In the genomic region with DNA sequence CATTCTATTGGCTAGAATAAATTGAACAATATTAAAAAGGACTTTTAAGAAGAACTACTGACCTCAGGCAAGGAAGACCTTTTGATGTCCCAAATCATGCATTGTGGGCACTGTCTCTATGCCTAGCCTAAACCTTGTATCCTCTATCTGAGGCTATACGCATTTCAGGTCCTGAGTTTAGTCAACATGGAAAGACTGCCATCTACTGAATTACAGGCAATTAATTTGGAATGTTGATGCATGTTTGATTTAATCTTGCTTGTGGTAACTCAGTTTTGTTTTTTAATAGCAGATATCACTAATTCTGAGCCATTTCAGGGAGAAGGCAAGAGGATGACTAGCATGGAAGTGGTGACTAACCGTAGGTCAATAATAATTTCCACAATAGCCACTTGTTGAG, we compare ENCODE assay signal across 21 cellular contexts.
DNase-seq lines count a peak whose midpoint lies in the region; ATAC-seq, FAIRE-seq and TF ChIP-seq lines count a peak whose summit lies in the region.
"Had no signal": no experiment of that assay in that cellular context is flagged by ENCODE, and none has a peak within 500 bp of the region (broad histone marks: within the 10 kb centered on the region; RNA-seq: fewer than 3 reads in every experiment).

No MANE protein-coding gene starts in this region.

- H3K79me2 ChIP-seq in HepG2 (ENCODE audit: insufficient read depth, low read length) (no peaks in the 10 kb centered on the region), GM12878 (ENCODE audit: control insufficient read depth, insufficient read depth, low read length) (no peaks in the 10 kb centered on the region), H9 (ENCODE audit: insufficient read depth, low read length) (no peaks in the 10 kb centered on the region)

- no peak overlapping the region for H2AK5ac ChIP-seq in H9 (ENCODE audit: insufficient read length, low read length)

- TF ChIP-seq RAD21 in liver (IDR thresholded peaks at IDR 0.05) (peak; percentile 18 to 22), HepG2 (CRISPR knock-in tag; IDR thresholded peaks at IDR 0.05) (no peak), GM12878 (IDR thresholded peaks at IDR 0.05; ENCODE audit: insufficient read depth, low read depth, low read length) (0 out of 2 replicates have a peak, but pooled peaks have one; percentile 6)

- H3K23ac ChIP-seq in H9 (ENCODE audit: insufficient read length, low read depth, low read length) = no peak overlapping the region

- H3K9me3 ChIP-seq in liver (ENCODE audit: control insufficient read depth in 4 of 4, low read length in 3 of 4) = peaks cover 0 to 4% (median 0%) of the 10 kb centered on the region in 4 donors
- peaks cover 37% of the 10 kb centered on the region for H3K9me3 ChIP-seq in HepG2 (ENCODE audit: low read length)
- H3K9me3 ChIP-seq in GM12878 (replicated peaks; ENCODE audit: control insufficient read depth, insufficient read depth, low read length) = no peaks in the 10 kb centered on the region
- H3K9me3 ChIP-seq in small intestine (ENCODE audit: control insufficient read depth, low read depth) = no peaks in the 10 kb centered on the region
- no peaks in the 10 kb centered on the region for H3K9me3 ChIP-seq in H9 (ENCODE audit: control insufficient read depth, low read depth, low read length)
- H3K9me3 ChIP-seq: HAP-1 had no signal

- H3K27ac Mint-ChIP-seq in H9 = peak overlapping the region in 1 of 3 experiments; percentile 19; a peak in 3 of 7 replicates
- H3K27ac Mint-ChIP-seq: IgD-negative memory B cell, T-helper 17 cell had no signal

- no peak for DNase-seq in HepG2 (ENCODE audit: low spot score)
- peak; percentile 8 to 10 for DNase-seq in NCI-H446 (lab: John Stamatoyannopoulos, UW)
- no peak for DNase-seq in GM12878 (ENCODE audit: low read depth, low spot score)
- peak; percentile 2 for DNase-seq in small intestine
- DNase-seq in activated CD8-positive, alpha-beta memory T cell treated with anti-CD3 and anti-CD28 coated beads for 24 hours = no peak
- DNase-seq in stimulated activated CD8-positive, alpha-beta memory T cell treated with anti-CD3 and anti-CD28 coated beads, Interleukin-4, amount 100 ng/mL, for 48 hours = no peak
- no peak for DNase-seq in H9
- DNase-seq: DMS79, Karpas-422, MM.1S, NCI-H1092 treated with DMSO at 0.1 percent for 48 hours, NCI-H187, NCI-H2227 treated with DMSO at 0.1 percent for 48 hours, NCI-H524 treated with DMSO at 0.1 percent for 48 hours, T-helper 17 cell had no signal

- H3K36me3 ChIP-seq in liver (ENCODE audit: control insufficient read depth in 4 of 4, insufficient read depth in 3 of 4, low read depth in 1 of 4, low read length in 3 of 4) (no peaks in the 10 kb centered on the region), HepG2 (replicated peaks in 1 of 2; ENCODE audit: control insufficient read depth in 1 of 2, insufficient read depth in 2 of 2, low read length in 2 of 2) (no peaks in the 10 kb centered on the region), GM12878 (ENCODE audit: control insufficient read depth in 2 of 2, insufficient read depth in 2 of 2, low read length in 1 of 2) (no peaks in the 10 kb centered on the region), small intestine (ENCODE audit: control insufficient read depth in 2 of 2, insufficient read depth in 2 of 2, low read length in 2 of 2) (no peaks in the 10 kb centered on the region)
- H3K36me3 ChIP-seq: HAP-1, SJSA1 had no signal

- no peak overlapping the region for H3K4me3 Mint-ChIP-seq in H9
- H3K4me3 Mint-ChIP-seq: IgD-negative memory B cell, T-helper 17 cell had no signal

- H3K9ac ChIP-seq in liver (ENCODE audit: low read depth in 1 of 2, low read length in 2 of 2) = no peak overlapping the region
- no peak overlapping the region for H3K9ac ChIP-seq in HepG2 (ENCODE audit: insufficient read depth, low read depth, low read length)
- H3K9ac ChIP-seq in GM12878 (ENCODE audit: control insufficient read depth, insufficient read depth, low read length) = no peak overlapping the region
- no peak overlapping the region for H3K9ac ChIP-seq in H9 (ENCODE audit: extremely low read depth, insufficient read length, low read length)

- POLR2A ChIA-PET in HepG2 (lab: Yijun Ruan, JAX) (no interaction called here), GM12878 (lab: Charles Lee) (no interaction called here)

- no peak overlapping the region for H2BK5ac ChIP-seq in H9 (ENCODE audit: insufficient read length, low read length)

- H3K4ac ChIP-seq in H9 (ENCODE audit: low read depth, low read length) = no peak overlapping the region

- no peaks in the 10 kb centered on the region for H4K20me1 ChIP-seq in HepG2 (ENCODE audit: insufficient read depth, low read length)
- H4K20me1 ChIP-seq in GM12878 (ENCODE audit: control insufficient read depth, insufficient read depth) = no peaks in the 10 kb centered on the region
- no peaks in the 10 kb centered on the region for H4K20me1 ChIP-seq in H9 (ENCODE audit: control insufficient read depth, insufficient read depth, insufficient read length)

- H3K9me3 Mint-ChIP-seq in H9 = peaks cover 3 to 9% of the 10 kb centered on the region in 2 experiments; a peak in 4 of 5 replicates

- 84% methylated on average over 2 of the region's 2 CpGs for WGBS in liver
- WGBS in HepG2 (ENCODE audit: low lambda C conversion rate) = 24% methylated on average over 2 of the region's 2 CpGs
- WGBS in GM12878 (ENCODE audit: insufficient coverage, insufficient replicate concordance, low lambda C conversion rate, missing lambda C conversion rate) = 31% methylated on average over 2 of the region's 2 CpGs
- WGBS in small intestine, 3 donors = 74 to 77% (median 75%) methylated on average over 2 of the region's 2 CpGs
- no CpG with 5 or more reads among the region's 2 CpGs for WGBS in H9 (ENCODE audit: extremely low coverage, insufficient read length, low lambda C conversion rate)

- H2BK12ac ChIP-seq in H9 (ENCODE audit: insufficient read length, low read depth, low read length) = no peak overlapping the region

- H3K23me2 ChIP-seq in H9 (ENCODE audit: insufficient read length, low read depth, low read length, poor library complexity, severe bottlenecking) = no peaks in the 10 kb centered on the region

- no peak overlapping the region for H4K8ac ChIP-seq in H9 (replicated peaks; ENCODE audit: insufficient read length, low read depth, low read length)

- no peaks in the 10 kb centered on the region for H3K79me1 ChIP-seq in H9 (ENCODE audit: insufficient read depth, low read depth, low read length, poor library complexity, severe bottlenecking)

- RAD21 ChIA-PET in GM12878 (lab: Charles Lee; ENCODE audit: unreplicated experiment) = no interaction called here

- CTCF ChIA-PET in HepG2 (lab: Yijun Ruan, JAX; ENCODE audit: low intra/inter-chr PET ratio, low total read pairs) = no interaction called here
- CTCF ChIA-PET in GM12878 (lab: Yijun Ruan, JAX) = interaction anchor here (1.5 kb wide), 1 partner anchor 20 kb away, joined by 4 read pairs; no protein-coding TSS in a partner anchor

- H4K5ac ChIP-seq in H9 (ENCODE audit: insufficient read length, low read depth, low read length) = no peak overlapping the region

- H2BK120ac ChIP-seq in H9 (ENCODE audit: low read depth, low read length, poor library complexity, severe bottlenecking) = no peak overlapping the region

- ATAC-seq in HepG2 = no peak
- no peak for ATAC-seq in GM12878
- ATAC-seq: T-helper 17 cell had no signal

- H3K27me3 Mint-ChIP-seq in H9 (ENCODE audit: low read depth) = no peaks in the 10 kb centered on the region
- H3K27me3 Mint-ChIP-seq: IgD-negative memory B cell, T-helper 17 cell had no signal

- FAIRE-seq in HepG2 (lab: Jason Lieb, UNC) = no peak
- FAIRE-seq in GM12878 (lab: Jason Lieb, UNC) = no peak
- no peak for FAIRE-seq in small intestine (lab: Jason Lieb, UNC)
- FAIRE-seq: HTR-8/SVneo had no signal

- H2AFZ ChIP-seq in HepG2 (ENCODE audit: low read length) = no peak overlapping the region
- H2AFZ ChIP-seq in GM12878 (ENCODE audit: control insufficient read depth, low read depth, low read length) = no peak overlapping the region
- no peak overlapping the region for H2AFZ ChIP-seq in H9 (ENCODE audit: low read length)

- no peak overlapping the region for H3K18ac ChIP-seq in H9 (ENCODE audit: insufficient read length, low read depth, low read length)

- peaks cover 0 to 3% (median 0%) of the 10 kb centered on the region in 3 experiments; a peak in 2 of 7 replicates for H3K36me3 Mint-ChIP-seq in H9 (ENCODE audit: insufficient read depth in 1 of 3, low read depth in 3 of 3)
- H3K36me3 Mint-ChIP-seq: IgD-negative memory B cell had no signal

- H3K4me3 ChIP-seq in liver (ENCODE audit: low read depth in 1 of 3, low read length in 3 of 3) (no peak overlapping the region), HepG2 (replicated peaks in 1 of 3; ENCODE audit: insufficient read depth in 1 of 3, low read depth in 2 of 3, low read length in 3 of 3) (no peak overlapping the region), GM12878 (no peak overlapping the region), small intestine (ENCODE audit: low read depth in 1 of 2, low read length in 2 of 2) (no peak overlapping the region)
- H3K4me3 ChIP-seq: HAP-1, SJSA1 had no signal

- no peak overlapping the region for H3T11ph ChIP-seq in H9 (ENCODE audit: low read length)

- H3K4me1 ChIP-seq in liver (ENCODE audit: control insufficient read depth in 4 of 4, insufficient read depth in 4 of 4, low read length in 3 of 4) (no peaks in the 10 kb centered on the region), HepG2 (ENCODE audit: insufficient read depth, low read length) (no peaks in the 10 kb centered on the region), GM12878 (ENCODE audit: control insufficient read depth, insufficient read depth, low read length) (no peaks in the 10 kb centered on the region), small intestine (ENCODE audit: control insufficient read depth in 2 of 2, insufficient read depth in 1 of 2, low read depth in 1 of 2, low read length in 1 of 2) (no peaks in the 10 kb centered on the region), H9 (ENCODE audit: insufficient read depth, low read length) (no peaks in the 10 kb centered on the region)
- H3K4me1 ChIP-seq: HAP-1, SJSA1 had no signal

- intact Hi-C loops in HepG2 (cut with micrococcal nuclease; ENCODE audit: unreplicated experiment) (no loop called here), GM12878 (cut with micrococcal nuclease; ENCODE audit: unreplicated experiment) (no loop called here)

- in situ Hi-C loops in HepG2 (cut with HindIII; ENCODE audit: extremely low pct_ligation_motif_present, low pct_unique_long_range_greater_than_20kb) (no loop called here), GM12878 (cut with MboI) (no loop called here)

- no peak overlapping the region for H2BK20ac ChIP-seq in H9 (ENCODE audit: low read depth, low read length, poor library complexity, severe bottlenecking)

- SMC1A ChIA-PET in GM12878 (lab: Charles Lee; ENCODE audit: uncharacterized antibody, unreplicated experiment) = no interaction called here

- TF ChIP-seq EP300 in HepG2 (IDR thresholded peaks at IDR 0.05; ENCODE audit: low read depth in 2 of 2, low read length in 2 of 2) (no peak), HepG2 (CRISPR knock-in tag; IDR thresholded peaks at IDR 0.05; ENCODE audit: borderline replicate concordance) (no peak), GM12878 (IDR thresholded peaks at IDR 0.05; ENCODE audit: borderline replicate concordance in 1 of 2, control insufficient read depth in 1 of 2, low read depth in 2 of 2, low read length in 2 of 2) (no peak)

- TF ChIP-seq CTCF in liver (IDR thresholded peaks at IDR 0.05; ENCODE audit: low read depth, low read length, missing input control) (no peak), HepG2 (CRISPR knock-in tag; IDR thresholded peaks at IDR 0.05) (no peak), GM12878 (IDR thresholded peaks at IDR 0.05 in 2 of 3, conservative IDR thresholded peaks at IDR 0.05 in 1 of 3; ENCODE audit: control insufficient read depth in 2 of 3, extremely low read depth in 1 of 3, insufficient read depth in 1 of 3, low read depth in 3 of 3, low read length in 3 of 3) (no peak), H9 (conservative IDR thresholded peaks at IDR 0.05) (no peak; the same call in 2 of the 3 replicates)

- no peak overlapping the region for H3K56ac ChIP-seq in H9 (ENCODE audit: insufficient read length, low read depth, low read length)

- TF ChIP-seq POLR2A in HepG2 (IDR thresholded peaks at IDR 0.05; ENCODE audit: insufficient read depth in 1 of 2, low read depth in 2 of 2, low read length in 2 of 2) (no peak), GM12878 (IDR thresholded peaks at IDR 0.05; ENCODE audit: low read depth, low read length) (no peak)

- H3K4me2 ChIP-seq in HepG2 (ENCODE audit: low read depth, low read length) (no peak overlapping the region), GM12878 (ENCODE audit: control insufficient read depth, insufficient read depth) (no peak overlapping the region), H9 (ENCODE audit: insufficient read depth, insufficient read length, low read length) (no peak overlapping the region)

- no peak overlapping the region for H3K27ac ChIP-seq in liver (ENCODE audit: low read depth in 1 of 2, low read length in 2 of 2)
- no peak overlapping the region for H3K27ac ChIP-seq in HepG2 (ENCODE audit: extremely low read length, insufficient read depth, low read length)
- no peak overlapping the region for H3K27ac ChIP-seq in GM12878 (ENCODE audit: control insufficient read depth, insufficient read depth)
- no peak overlapping the region for H3K27ac ChIP-seq in small intestine (ENCODE audit: low read depth in 1 of 2, low read length in 1 of 2)
- H3K27ac ChIP-seq in H9 (ENCODE audit: insufficient read length, low read depth, low read length) = no peak overlapping the region
- H3K27ac ChIP-seq: C4-2B, SJSA1 had no signal

- no peak overlapping the region for H3K14ac ChIP-seq in H9 (ENCODE audit: insufficient read depth, low read length)

- H3K27me3 ChIP-seq in liver (ENCODE audit: control insufficient read depth in 4 of 4, insufficient read depth in 4 of 4, low read length in 3 of 4) (no peaks in the 10 kb centered on the region), HepG2 (ENCODE audit: control insufficient read depth in 1 of 2, insufficient read depth in 2 of 2, low read length in 2 of 2) (no peaks in the 10 kb centered on the region), GM12878 (replicated peaks in 1 of 2; ENCODE audit: control insufficient read depth in 2 of 2, insufficient read depth in 2 of 2, low read length in 1 of 2) (no peaks in the 10 kb centered on the region; a peak in 1 of 4 replicates), small intestine (ENCODE audit: control insufficient read depth in 2 of 2, insufficient read depth in 2 of 2, low read length in 2 of 2) (no peaks in the 10 kb centered on the region), H9 (ENCODE audit: insufficient read depth, low read length) (no peaks in the 10 kb centered on the region)
- H3K27me3 ChIP-seq: SJSA1 had no signal

- no peaks in the 10 kb centered on the region for H3K4me1 Mint-ChIP-seq in H9
- H3K4me1 Mint-ChIP-seq: IgD-negative memory B cell, T-helper 17 cell had no signal

- BruUV-seq in HepG2 (replicated peaks; lab: Mats Ljungman, UMichigan) (no TSS peak), GM12878 (replicated peaks; lab: Mats Ljungman, UMichigan) (no TSS peak)

- H2BK15ac ChIP-seq in H9 (ENCODE audit: low read depth, low read length) = no peak overlapping the region

- no peak overlapping the region for H4K91ac ChIP-seq in H9 (ENCODE audit: insufficient read length, low read depth, low read length)

Comparison
In these comparisons a context has a peak if more than half of its experiments do, and no peak if none do; other contexts are left out.
1. DNase-seq: peak in NCI-H446 (2 of 2) and small intestine (single experiment); none in HepG2 (single experiment), GM12878 (single experiment), activated CD8-positive, alpha-beta memory T cell treated with anti-CD3 and anti-CD28 coated beads for 24 hours (single experiment), stimulated activated CD8-positive, alpha-beta memory T cell treated with anti-CD3 and anti-CD28 coated beads, Interleukin-4, amount 100 ng/mL, for 48 hours (single experiment) and H9 (single experiment).